Comparison of ENCODE assay signal across 9 cellular contexts in genomic region chr10:90592903-90593302, GRCh38.
A peak's percentile ranks its signal among the peaks of the same experiment; 100 is the strongest.
DNase-seq lines count a peak whose midpoint lies in the region; ATAC-seq and TF ChIP-seq lines count a peak whose summit lies in the region.
"Had no signal": no experiment of that assay in that cellular context is flagged by ENCODE, and none has a peak within 500 bp of the region (broad histone marks: within the 10 kb centered on the region; RNA-seq: fewer than 3 reads in every experiment).

No MANE protein-coding gene starts in this region.

- DNase-seq in DMS153 (lab: John Stamatoyannopoulos, UW): peak; percentile 51
- peak; percentile 7 for DNase-seq in GM20000 (ENCODE audit: low spot score)
- DNase-seq in NCI-H1092 treated with DMSO at 0.1 percent for 48 hours (lab: John Stamatoyannopoulos, UW): peak; percentile 48
- peak; percentile 30 for DNase-seq in amniotic stem cell (lab: John Stamatoyannopoulos, UW)
- DNase-seq in inferior parietal cortex (ENCODE audit: extremely low spot score): peak; percentile 26
- no peak for DNase-seq in AG08395 (ENCODE audit: low spot score)
- no peak for DNase-seq in sigmoid colon

- H3K27ac ChIP-seq in sigmoid colon: no peak overlapping the region
- H3K27ac ChIP-seq: ovary had no signal

- no peaks in the 10 kb centered on the region for H3K9me3 ChIP-seq in sigmoid colon
- H3K9me3 ChIP-seq: ovary had no signal

- no peak overlapping the region for H3K4me3 ChIP-seq in sigmoid colon
- H3K4me3 ChIP-seq: ovary had no signal

- no peaks in the 10 kb centered on the region for H3K36me3 ChIP-seq in sigmoid colon
- H3K36me3 ChIP-seq: ovary had no signal

- intact Hi-C loops in sigmoid colon (cut with DNase I): no loop called here

- no peak for TF ChIP-seq POLR2A in sigmoid colon (IDR thresholded peaks at IDR 0.05)

- no peak for ATAC-seq in GM18519 (IDR thresholded peaks at IDR 0.05; ENCODE audit: low FRiP score, unreplicated experiment)

- H3K27me3 ChIP-seq in sigmoid colon: no peaks in the 10 kb centered on the region
- H3K27me3 ChIP-seq: ovary had no signal

- TF ChIP-seq EP300 in sigmoid colon (IDR thresholded peaks at IDR 0.05): no peak

- H3K4me1 ChIP-seq in sigmoid colon: no peaks in the 10 kb centered on the region

- 18 to 20% methylated on average over 2 of the region's 2 CpGs for WGBS in sigmoid colon, 2 donors

- TF ChIP-seq CTCF in GM20000 (IDR thresholded peaks at IDR 0.05; ENCODE audit: extremely low read depth, missing control alignments) (no peak), sigmoid colon (IDR thresholded peaks at IDR 0.05) (no peak)

Comparison
In these comparisons a context has a peak if more than half of its experiments do, and no peak if none do; other contexts are left out.
1. DNase-seq: peak in DMS153 (single experiment), GM20000 (single experiment), NCI-H1092 treated with DMSO at 0.1 percent for 48 hours (single experiment), amniotic stem cell (single experiment) and inferior parietal cortex (single experiment); none in AG08395 (single experiment) and sigmoid colon (single experiment).